ENCODE assay signal across 8 cellular contexts in the genomic region with DNA sequence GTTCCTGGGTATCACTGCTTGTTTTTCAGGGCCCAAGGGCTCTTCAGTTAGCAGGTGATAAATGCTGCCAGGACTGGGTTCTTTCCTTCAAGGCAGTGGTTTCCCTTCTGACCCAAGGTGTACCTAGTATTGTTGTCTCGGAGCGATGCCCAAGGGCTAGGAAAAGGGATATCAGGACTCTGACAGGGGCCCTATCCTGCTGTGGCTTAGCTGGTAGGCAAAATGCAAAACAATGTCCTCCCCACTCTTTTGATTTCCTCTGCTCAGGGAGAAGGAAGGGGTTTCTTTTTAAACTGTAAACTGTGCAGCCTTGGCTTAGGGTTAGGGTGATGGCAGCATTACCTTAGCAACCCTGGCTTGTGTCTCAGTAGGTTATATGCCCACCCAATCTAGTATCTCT.
"Had no signal": no experiment of that assay in that cellular context is flagged by ENCODE, and none has a peak within 500 bp of the region (broad histone marks: within the 10 kb centered on the region; RNA-seq: fewer than 3 reads in every experiment).

No MANE protein-coding gene starts in this region.

- FAIRE-seq: H54, HTR-8/SVneo, K562 had no signal

- ATAC-seq: K562 had no signal

- H3K4me3 ChIP-seq: K562 had no signal

- H3K4me3 Mint-ChIP-seq: H9 had no signal

- DNase-seq: GOT3, H9, HCEC 1CT, IMR-90, KG1 had no signal
